9 cellular contexts compared by ENCODE assay signal in genomic region chr2:11160731-11161455, GRCh38. TPM values are rescaled to one million over a fixed set of nuclear protein-coding genes. Genes with fewer than 3 reads are reported as not detected.
DNase-seq lines count a peak whose midpoint lies in the region; ATAC-seq, FAIRE-seq and TF ChIP-seq lines count a peak whose summit lies in the region.
"Had no signal": no experiment of that assay in that cellular context is flagged by ENCODE, and none has a peak within 500 bp of the region (broad histone marks: within the 10 kb centered on the region; RNA-seq: fewer than 3 reads in every experiment).

No MANE protein-coding gene starts in this region.

- DNase-seq in activated CD4-positive, CD25-positive, alpha-beta regulatory T cell (lab: John Stamatoyannopoulos, UW): no peak
- DNase-seq in OCI-LY7 (ENCODE audit: low spot score) (peak; percentile 8), small intestine (peak; percentile 12), esophagus squamous epithelium (lab: John Stamatoyannopoulos, UW) (no peak), Calu3 (no peak), brain microvascular endothelial cell (no peak)

- intact Hi-C loops in OCI-LY7 (cut with micrococcal nuclease; ENCODE audit: unreplicated experiment): no loop called here
- intact Hi-C loops in esophagus squamous epithelium (cut with DNase I): no loop called here
- intact Hi-C loops in Calu3 (cut with micrococcal nuclease; ENCODE audit: unreplicated experiment): no loop called here

- H3K27me3 ChIP-seq in small intestine (ENCODE audit: control insufficient read depth in 2 of 2, insufficient read depth in 2 of 2, low read length in 2 of 2): no peaks in the 10 kb centered on the region
- no peaks in the 10 kb centered on the region for H3K27me3 ChIP-seq in esophagus squamous epithelium
- no peaks in the 10 kb centered on the region for H3K27me3 ChIP-seq in brain microvascular endothelial cell (replicated peaks)

- no peak overlapping the region for H2AFZ ChIP-seq in OCI-LY7 (ENCODE audit: low read length)

- BruUV-seq in OCI-LY7 (replicated peaks; lab: Mats Ljungman, UMichigan) (no TSS peak), Calu3 (replicated peaks; lab: Mats Ljungman, UMichigan) (no TSS peak)

- H3K27ac ChIP-seq in OCI-LY7 (ENCODE audit: low read depth, low read length, poor library complexity, severe bottlenecking): no peak overlapping the region
- peak overlapping the region; percentile 4 to 77 for H3K27ac ChIP-seq in small intestine (ENCODE audit: low read depth in 1 of 2, low read length in 1 of 2)
- no peak overlapping the region for H3K27ac ChIP-seq in esophagus squamous epithelium
- H3K27ac ChIP-seq in brain microvascular endothelial cell: no peak overlapping the region

- POLR2A ChIA-PET in OCI-LY7 (lab: Charles Lee): interaction anchor here (0.7 to 1.9 kb wide), 5 partner anchors 15 to 303 kb away, joined by 3 to 4 read pairs (median 4); a partner anchor contains a TSS

- no peak for TF ChIP-seq POLR2A in esophagus squamous epithelium (IDR thresholded peaks at IDR 0.05)

- H3K4me3 ChIP-seq in OCI-LY7 (ENCODE audit: low read depth, low read length, poor library complexity, severe bottlenecking) (no peak overlapping the region), small intestine (ENCODE audit: low read depth in 1 of 2, low read length in 2 of 2) (no peak overlapping the region), esophagus squamous epithelium (no peak overlapping the region), brain microvascular endothelial cell (ENCODE audit: low read depth, low read length) (no peak overlapping the region)

- no peaks in the 10 kb centered on the region for H3K27me3 Mint-ChIP-seq in Calu3 (ENCODE audit: unreplicated experiment)

- ATAC-seq in activated CD4-positive, CD25-positive, alpha-beta regulatory T cell treated with anti-CD3 and anti-CD28 coated beads, Interleukin-2, amount 50 U/mL, for 24 hours: peak; percentile 76 to 84
- ATAC-seq in HG02610 (IDR thresholded peaks at IDR 0.05; ENCODE audit: unreplicated experiment): peak; percentile 66

- no peak overlapping the region for H3K4me3 Mint-ChIP-seq in Calu3 (ENCODE audit: low read depth, unreplicated experiment)

- H3K36me3 ChIP-seq in OCI-LY7 (ENCODE audit: insufficient read depth, low read length): no peaks in the 10 kb centered on the region
- no peaks in the 10 kb centered on the region for H3K36me3 ChIP-seq in small intestine (ENCODE audit: control insufficient read depth in 2 of 2, insufficient read depth in 2 of 2, low read length in 2 of 2)
- H3K36me3 ChIP-seq in esophagus squamous epithelium: peaks cover 0 to 18% (median 0%) of the 10 kb centered on the region in 3 donors
- H3K36me3 ChIP-seq in brain microvascular endothelial cell (replicated peaks): no peaks in the 10 kb centered on the region

- no peaks in the 10 kb centered on the region for H3K79me2 ChIP-seq in OCI-LY7 (ENCODE audit: insufficient read depth, low read depth, low read length)

- 69 to 80% (median 73%) methylated on average over 15 of the region's 15 CpGs for WGBS in small intestine, 3 donors
- WGBS in esophagus squamous epithelium, 2 donors: 74 to 86% methylated on average over 10 to 15 of the region's 15 CpGs

- no peaks in the 10 kb centered on the region for H3K9me3 ChIP-seq in OCI-LY7 (ENCODE audit: low read length)
- no peaks in the 10 kb centered on the region for H3K9me3 ChIP-seq in small intestine (ENCODE audit: control insufficient read depth, low read depth)
- H3K9me3 ChIP-seq in esophagus squamous epithelium: no peaks in the 10 kb centered on the region

- TF ChIP-seq CTCF in OCI-LY7 (conservative IDR thresholded peaks at IDR 0.05; ENCODE audit: low read length): no peak
- TF ChIP-seq CTCF in esophagus squamous epithelium (IDR thresholded peaks at IDR 0.05): no peak
- no peak for TF ChIP-seq CTCF in Calu3 (IDR thresholded peaks at IDR 0.05; ENCODE audit: unreplicated experiment)
- TF ChIP-seq CTCF in brain microvascular endothelial cell (IDR thresholded peaks at IDR 0.05; ENCODE audit: low read depth, low read length, missing control alignments): no peak

- FAIRE-seq in small intestine (lab: Jason Lieb, UNC): no peak
- FAIRE-seq: A204.1 had no signal

- no peaks in the 10 kb centered on the region; the same call in 1 of the 2 replicates for H4K20me1 ChIP-seq in OCI-LY7 (ENCODE audit: insufficient read depth, low read length)

- H3K9me3 Mint-ChIP-seq in Calu3 (ENCODE audit: low read depth, unreplicated experiment): no peaks in the 10 kb centered on the region

- no peak overlapping the region for H3K4me2 ChIP-seq in OCI-LY7 (ENCODE audit: low read length)

- no peak overlapping the region for H3K27ac Mint-ChIP-seq in Calu3 (ENCODE audit: unreplicated experiment)

- no peaks in the 10 kb centered on the region for H3K9me2 ChIP-seq in OCI-LY7 (ENCODE audit: insufficient read depth, low read length)

- H3K4me1 ChIP-seq in OCI-LY7 (ENCODE audit: insufficient read depth, low read length, poor library complexity, severe bottlenecking) (peaks cover 5% of the 10 kb centered on the region), small intestine (ENCODE audit: control insufficient read depth in 2 of 2, insufficient read depth in 1 of 2, low read depth in 1 of 2, low read length in 1 of 2) (peaks cover 0 to 5% of the 10 kb centered on the region in 2 donors), esophagus squamous epithelium (peaks cover 8 to 9% (median 9%) of the 10 kb centered on the region in 3 donors)

- H3K4me1 Mint-ChIP-seq in Calu3 (ENCODE audit: low read depth, unreplicated experiment): no peaks in the 10 kb centered on the region

- H3K36me3 Mint-ChIP-seq in Calu3 (ENCODE audit: insufficient read depth, unreplicated experiment): peaks cover 3% of the 10 kb centered on the region

- CTCF ChIA-PET in OCI-LY7 (lab: Charles Lee; ENCODE audit: unreplicated experiment): no interaction called here
- CTCF ChIA-PET in Calu3 (lab: Charles Lee): interaction anchor here (0.7 kb wide), 1 partner anchor 214 kb away, joined by 3 read pairs; no protein-coding TSS in a partner anchor

- in situ Hi-C loops in brain microvascular endothelial cell (cut with HindIII; ENCODE audit: low pct_ligation_motif_present, low sequenced_read_pairs): no loop called here

RNA-seq across cellular contexts. Expression of gene SLC66A3, which starts 5.6 kb away (rescaled TPM):
- 5.4 and 6.0 TPM in 2 replicates for total RNA-seq in OCI-LY7 (2014; rRNA removed; shearing (Covaris generic))
- total RNA-seq in OCI-LY7 (2022) (8.5 and 10.0 TPM in 2 replicates), esophagus squamous epithelium (10 to 100 TPM; 15.6 to 27.8 (median 20.2) TPM), Calu3 (2022) (13.5 and 15.0 TPM in 2 replicates)
- polyA plus RNA-seq in small intestine: 10 to 100 TPM in 2 of 3 donors, 1 to 10 TPM in 1; 2.5 to 14.1 (median 12.9) TPM

Comparison
In these comparisons a context has a peak if more than half of its experiments do, and no peak if none do; other contexts are left out.
1. DNase-seq: peak in OCI-LY7 (single experiment) and small intestine (single experiment); none in activated CD4-positive, CD25-positive, alpha-beta regulatory T cell (0 of 4), esophagus squamous epithelium (single experiment), Calu3 (single experiment) and brain microvascular endothelial cell (single experiment).
2. H3K27ac ChIP-seq: peak in small intestine (2 of 2); none in OCI-LY7 (single experiment), esophagus squamous epithelium (0 of 4) and brain microvascular endothelial cell (single experiment).